ENCODE assay signal across 13 cellular contexts in the genomic region with DNA sequence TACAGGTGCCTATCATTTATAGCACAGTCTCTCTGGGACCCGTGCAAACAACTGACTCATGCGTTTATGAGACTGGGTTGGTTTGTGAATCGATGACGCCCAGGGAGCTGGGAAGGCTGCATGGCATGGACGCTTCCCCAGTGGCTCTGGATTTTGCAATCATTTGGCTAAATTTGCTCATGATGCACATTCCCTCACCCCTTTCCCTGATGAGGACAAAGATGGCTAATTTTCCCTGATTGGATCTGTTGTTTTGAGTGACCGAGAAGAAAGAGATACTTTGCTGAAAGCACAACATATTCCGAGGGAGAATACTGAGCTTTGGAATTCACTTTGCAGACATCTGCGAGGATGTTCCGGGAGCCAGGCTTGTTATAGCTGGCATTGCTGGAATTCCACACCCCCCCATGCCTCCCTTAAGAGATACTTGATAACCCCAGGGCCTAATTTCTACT. TPM values are rescaled to one million over a fixed set of nuclear protein-coding genes. Genes with fewer than 3 reads are reported as not detected.
A peak's percentile ranks its signal among the peaks of the same experiment; 100 is the strongest.
DNase-seq lines count a peak whose midpoint lies in the region; ATAC-seq, FAIRE-seq and TF ChIP-seq lines count a peak whose summit lies in the region.
"Had no signal": no experiment of that assay in that cellular context is flagged by ENCODE, and none has a peak within 500 bp of the region (broad histone marks: within the 10 kb centered on the region; RNA-seq: fewer than 3 reads in every experiment).

No MANE protein-coding gene starts in this region.

- H3K9me3 ChIP-seq in IMR-90 (ENCODE audit: control insufficient read depth, insufficient read depth, low read length) (no peaks in the 10 kb centered on the region), upper lobe of right lung (no peaks in the 10 kb centered on the region)
- H3K9me3 ChIP-seq: HAP-1 had no signal

- H3K27ac ChIP-seq in IMR-90 (ENCODE audit: insufficient read depth, low read length): no peak overlapping the region
- H3K27ac ChIP-seq in upper lobe of right lung: no peak overlapping the region

- no peak overlapping the region for H3K23ac ChIP-seq in IMR-90 (ENCODE audit: low read depth, low read length)

- H4K5ac ChIP-seq in IMR-90 (ENCODE audit: low read depth, low read length): no peak overlapping the region

- H3K9ac ChIP-seq in IMR-90 (ENCODE audit: low read depth, low read length): no peak overlapping the region

- ATAC-seq in IMR-90 (ENCODE audit: low read depth) (peak; percentile 72), upper lobe of right lung (peak; percentile 47), HG02759 (IDR thresholded peaks at IDR 0.05; ENCODE audit: unreplicated experiment) (no peak)
- ATAC-seq: GM12878; natural killer cell treated with Interleukin-12 subunit alpha and Interleukin-12 subunit beta and Interleukin-15 and Interleukin-18, amount 100 ng/mL, for 72 hours had no signal

- H3K4me3 ChIP-seq in IMR-90 (ENCODE audit: insufficient read depth, low read depth, low read length): no peak overlapping the region
- no peak overlapping the region for H3K4me3 ChIP-seq in choroid plexus epithelial cell (ENCODE audit: low read depth, low read length)
- H3K4me3 ChIP-seq in upper lobe of right lung: no peak overlapping the region
- H3K4me3 ChIP-seq: GM12878, HAP-1 had no signal

- H2AFZ ChIP-seq in IMR-90 (replicated peaks; ENCODE audit: low read length, poor library complexity): peak overlapping the region; percentile 11

- TF ChIP-seq CTCF in IMR-90 (conservative IDR thresholded peaks at IDR 0.05; ENCODE audit: low read depth, low read length): no peak
- no peak for TF ChIP-seq CTCF in choroid plexus epithelial cell (conservative IDR thresholded peaks at IDR 0.05; ENCODE audit: low read depth, low read length)
- no peak for TF ChIP-seq CTCF in upper lobe of right lung (IDR thresholded peaks at IDR 0.05)

- H3K36me3 ChIP-seq in IMR-90 (ENCODE audit: control insufficient read depth, insufficient read depth, low read length) (no peaks in the 10 kb centered on the region), upper lobe of right lung (no peaks in the 10 kb centered on the region)
- H3K36me3 ChIP-seq: HAP-1 had no signal

- no peak overlapping the region for H2BK20ac ChIP-seq in IMR-90 (ENCODE audit: low read depth, low read length)

- H2BK120ac ChIP-seq in IMR-90 (ENCODE audit: low read depth, low read length): no peak overlapping the region

- no peak for TF ChIP-seq RAD21 in IMR-90 (IDR thresholded peaks at IDR 0.05; ENCODE audit: low read length)

- peaks cover 4% of the 10 kb centered on the region; the same call in 1 of the 2 replicates for H3K4me1 ChIP-seq in IMR-90 (ENCODE audit: control insufficient read depth, insufficient read depth, low read length)
- peaks cover 5% of the 10 kb centered on the region for H3K4me1 ChIP-seq in upper lobe of right lung

- no peak overlapping the region for H4K8ac ChIP-seq in IMR-90 (ENCODE audit: low read depth in 2 of 2, low read length in 2 of 2)

- H4K91ac ChIP-seq in IMR-90 (ENCODE audit: insufficient read depth, low read depth, low read length): no peak overlapping the region

- FAIRE-seq in GM12892 (lab: Jason Lieb, UNC): no peak
- FAIRE-seq: endometrium, GM12878 had no signal

- peaks cover 3% of the 10 kb centered on the region; the same call in 1 of the 2 replicates for H3K9me1 ChIP-seq in IMR-90 (ENCODE audit: insufficient read depth, low read length)

- TF ChIP-seq POLR2A in IMR-90 (IDR thresholded peaks at IDR 0.05; ENCODE audit: low read depth, low read length): no peak
- no peak for TF ChIP-seq POLR2A in GM12892 (IDR thresholded peaks at IDR 0.05; ENCODE audit: low read depth, low read length)

- no TSS peak for BruUV-seq in IMR-90 (replicated peaks; lab: Mats Ljungman, UMichigan)

- peaks cover 19% of the 10 kb centered on the region for H3K27me3 ChIP-seq in IMR-90 (ENCODE audit: control insufficient read depth, insufficient read depth, low read length)
- no peaks in the 10 kb centered on the region for H3K27me3 ChIP-seq in upper lobe of right lung

- no peak overlapping the region for H2BK15ac ChIP-seq in IMR-90 (ENCODE audit: low read depth, low read length)

- H3K18ac ChIP-seq in IMR-90 (ENCODE audit: low read depth, low read length): no peak overlapping the region

- in situ Hi-C loops in IMR-90 (cut with MboI; ENCODE audit: low sequenced_read_pairs): no loop called here

- H3K4ac ChIP-seq in IMR-90 (ENCODE audit: low read depth, low read length): no peak overlapping the region

- H2AK9ac ChIP-seq in IMR-90 (replicated peaks; ENCODE audit: low read depth, low read length, poor library complexity): no peak overlapping the region

- DNase-seq in IMR-90: no peak
- peak; percentile 16 for DNase-seq in choroid plexus epithelial cell (ENCODE audit: low read depth)
- peak; percentile 67 for DNase-seq in left kidney (ENCODE audit: low read depth, low spot score)
- no peak for DNase-seq in upper lobe of right lung
- no peak for DNase-seq in GM12892 (ENCODE audit: insufficient read length)
- no peak for DNase-seq in Ammon's horn (ENCODE audit: low spot score)
- DNase-seq: activated effector memory CD4-positive, alpha-beta T cell treated with Interleukin-2 at 50 U/mL for 16 hours; NCI-H446 had no signal

- no peak overlapping the region for H2AK5ac ChIP-seq in IMR-90 (ENCODE audit: low read depth, low read length)

- no peak overlapping the region for H3K56ac ChIP-seq in IMR-90 (ENCODE audit: extremely low read depth, insufficient read depth, low read length)

- no peak overlapping the region for H3K4me2 ChIP-seq in IMR-90 (ENCODE audit: low read depth, low read length)

- intact Hi-C loops in IMR-90 (cut with micrococcal nuclease): no loop called here
- intact Hi-C loops in upper lobe of right lung (cut with DNase I): no loop called here

- CTCF ChIA-PET in IMR-90 (lab: Yijun Ruan, JAX): interaction anchor here (0.6 kb wide), 1 partner anchor 10 kb away, joined by 3 read pairs; no protein-coding TSS in a partner anchor

- no peaks in the 10 kb centered on the region for H4K20me1 ChIP-seq in IMR-90 (ENCODE audit: insufficient read depth, low read length)

- no CpG with 5 or more reads among the region's 9 CpGs for WGBS in IMR-90 (ENCODE audit: extremely low coverage in 2 of 2, insufficient read length in 1 of 2), 2 experiments

- no peaks in the 10 kb centered on the region for H3K79me1 ChIP-seq in IMR-90 (ENCODE audit: low read depth in 1 of 2, low read length in 2 of 2)

- dilution Hi-C loops in IMR-90 (cut with HindIII; ENCODE audit: low sequenced_read_pairs, unreplicated experiment): no loop called here

- H2BK5ac ChIP-seq in IMR-90 (ENCODE audit: low read depth, low read length, poor library complexity, severe bottlenecking): no peak overlapping the region

- POLR2A ChIA-PET in IMR-90 (lab: Charles Lee; ENCODE audit: unreplicated experiment): no interaction called here

- no peak overlapping the region for H3K14ac ChIP-seq in IMR-90 (replicated peaks; ENCODE audit: low read depth, low read length)

TF ChIP-seq in IMR-90, 13 proteins besides CTCF, POLR2A, EP300 and RAD21:
- TF ChIP-seq CEBPB (IDR thresholded peaks at IDR 0.05; ENCODE audit: low read depth, low read length): peak; percentile 54; the same call in 1 of the 2 replicates
- TF ChIP-seq NFE2L2 (IDR thresholded peaks at IDR 0.05; ENCODE audit: low read depth, low read length): no peak

RNA-seq across cellular contexts. Expression of a gene that starts 51.1 kb away (rescaled TPM):
- under 0.01 and 0.18 TPM in 2 replicates for total RNA-seq in IMR-90 (2012; rRNA removed)
- polyA plus RNA-seq in IMR-90 (2012; rRNA removed): 0.03 and 0.07 TPM in 2 replicates
- 0.02 TPM in 2 replicates for polyA plus RNA-seq in IMR-90 (2012; cell fraction: cytosol; rRNA removed)
- polyA plus RNA-seq in IMR-90 (2012; cell fraction: nucleus; rRNA removed; ENCODE audit: low replicate concordance): 0.05 and 0.09 TPM in 2 replicates
- total RNA-seq in upper lobe of right lung: 54.9 TPM
- 0.04 TPM for polyA plus RNA-seq in GM12892 (2012; ENCODE audit: missing spikeins)
- total RNA-seq: natural killer cell treated with Interleukin-12 subunit alpha and Interleukin-12 subunit beta and Interleukin-15 and Interleukin-18, amount 100 ng/mL, for 72 hours had no signal

Comparison
In these comparisons a context has a peak if more than half of its experiments do, and no peak if none do; other contexts are left out.
1. DNase-seq: peak in choroid plexus epithelial cell (single experiment) and left kidney (single experiment); none in IMR-90 (single experiment), upper lobe of right lung (single experiment), GM12892 (single experiment) and Ammon's horn (single experiment).
2. RNA of a gene that starts 51.1 kb away (total RNA-seq): 54.9 TPM in upper lobe of right lung (single experiment); under 0.01 to 0.18 TPM in IMR-90; every median in the first group is over 10 times any median in the second.